In genomic region chr2:135124924-135125886, GRCh38 we compare ENCODE assay signal across 13 cellular contexts.
DNase-seq lines count a peak whose midpoint lies in the region; ATAC-seq, FAIRE-seq and TF ChIP-seq lines count a peak whose summit lies in the region.
"Had no signal": no experiment of that assay in that cellular context is flagged by ENCODE, and none has a peak within 500 bp of the region (broad histone marks: within the 10 kb centered on the region; RNA-seq: fewer than 3 reads in every experiment).

No MANE protein-coding gene starts in this region.

- in situ Hi-C loops in K562 (cut with MboI) (no loop called here), HepG2 (cut with HindIII; ENCODE audit: extremely low pct_ligation_motif_present, low pct_unique_long_range_greater_than_20kb) (no loop called here)

- no peaks in the 10 kb centered on the region for H3K79me2 ChIP-seq in K562 (ENCODE audit: control insufficient read depth, insufficient read depth, low read length)
- H3K79me2 ChIP-seq in HepG2 (ENCODE audit: insufficient read depth, low read length) = no peaks in the 10 kb centered on the region

- peak; percentile 51; the same call in 2 of the 3 replicates for ATAC-seq in K562
- peak; percentile 57 for ATAC-seq in HepG2
- ATAC-seq in HG03521 (IDR thresholded peaks at IDR 0.05; ENCODE audit: unreplicated experiment) = no peak
- ATAC-seq: right cardiac atrium; stimulated activated effector memory CD8-positive, alpha-beta T cell treated with anti-CD3 and anti-CD28 coated beads, Interleukin-12 subunit alpha, Interleukin-12 subunit beta, amount 100 ng/mL, for 72 hours; upper lobe of right lung had no signal

- POLR2A ChIA-PET in K562 (lab: Yijun Ruan, JAX) (no interaction called here), HepG2 (lab: Yijun Ruan, JAX) (no interaction called here)

- CTCF ChIA-PET in K562 (lab: Yijun Ruan, JAX; ENCODE audit: low intra/inter-chr PET ratio) (no interaction called here), HepG2 (lab: Yijun Ruan, JAX; ENCODE audit: low intra/inter-chr PET ratio, low total read pairs) (no interaction called here)

- intact Hi-C loops in K562 (cut with micrococcal nuclease) = no loop called here
- intact Hi-C loops in HepG2 (cut with micrococcal nuclease; ENCODE audit: unreplicated experiment) = loop anchor here (1.0 kb wide), 1 partner anchor 34 kb away; no protein-coding TSS in a partner anchor
- intact Hi-C loops in colonic mucosa (cut with DNase I) = no loop called here

- H3K4me3 ChIP-seq in K562 (no peak overlapping the region), HepG2 (replicated peaks in 1 of 3; ENCODE audit: insufficient read depth in 1 of 3, low read depth in 2 of 3, low read length in 3 of 3) (no peak overlapping the region), H7 (ENCODE audit: insufficient read depth, low read depth, low read length) (no peak overlapping the region), colonic mucosa (no peak overlapping the region)
- H3K4me3 ChIP-seq: upper lobe of right lung had no signal

- no peaks in the 10 kb centered on the region for H3K27me3 ChIP-seq in K562 (ENCODE audit: control insufficient read depth in 2 of 2, insufficient read depth in 2 of 2, low read length in 2 of 2)
- H3K27me3 ChIP-seq in HepG2 (ENCODE audit: control insufficient read depth in 1 of 2, insufficient read depth in 2 of 2, low read length in 2 of 2) = no peaks in the 10 kb centered on the region
- H3K27me3 ChIP-seq in H7 (ENCODE audit: control insufficient read depth, insufficient read depth, low read length) = no peaks in the 10 kb centered on the region
- no peaks in the 10 kb centered on the region for H3K27me3 ChIP-seq in colonic mucosa
- H3K27me3 ChIP-seq: upper lobe of right lung had no signal

- no peaks in the 10 kb centered on the region for H3K9me1 ChIP-seq in K562 (ENCODE audit: control insufficient read depth, insufficient read depth, low read length)

- H3K27ac ChIP-seq in K562 (ENCODE audit: extremely low read depth, low read depth, low read length) (no peak overlapping the region), HepG2 (ENCODE audit: extremely low read length, insufficient read depth, low read length) (no peak overlapping the region), colonic mucosa (no peak overlapping the region)
- H3K27ac ChIP-seq: 22Rv1, upper lobe of right lung had no signal

- TF ChIP-seq CTCF in K562 (IDR thresholded peaks at IDR 0.05 in 2 of 3, conservative IDR thresholded peaks at IDR 0.05 in 1 of 3; ENCODE audit: insufficient read depth in 2 of 3, low read depth in 1 of 3, low read length in 3 of 3) (no peak), HepG2 (CRISPR knock-in tag; IDR thresholded peaks at IDR 0.05) (no peak), colonic mucosa (IDR thresholded peaks at IDR 0.05) (no peak)

- no peak for FAIRE-seq in K562 (lab: Jason Lieb, UNC)
- no peak for FAIRE-seq in HepG2 (lab: Jason Lieb, UNC)
- FAIRE-seq: GM18507 had no signal

- H3K9me3 ChIP-seq in K562 (replicated peaks; ENCODE audit: control insufficient read depth, insufficient read depth, low read depth, low read length) = no peaks in the 10 kb centered on the region
- H3K9me3 ChIP-seq in HepG2 (ENCODE audit: low read length) = no peaks in the 10 kb centered on the region
- H3K9me3 ChIP-seq in colonic mucosa = no peaks in the 10 kb centered on the region
- H3K9me3 ChIP-seq: upper lobe of right lung had no signal

- WGBS in K562 (ENCODE audit: insufficient coverage, low coverage, missing lambda C conversion rate) = 85% methylated on average over 1 of the region's 1 CpG
- WGBS in HepG2 (ENCODE audit: low lambda C conversion rate) = 97% methylated on average over 1 of the region's 1 CpG

- BruUV-seq in K562 (replicated peaks; lab: Mats Ljungman, UMichigan) (no TSS peak), HepG2 (replicated peaks; lab: Mats Ljungman, UMichigan) (no TSS peak)

- H2AFZ ChIP-seq in K562 (ENCODE audit: low read depth, low read length) (no peak overlapping the region), HepG2 (ENCODE audit: low read length) (no peak overlapping the region)

- H3K4me2 ChIP-seq in K562 (ENCODE audit: insufficient read depth, low read length) (no peak overlapping the region), HepG2 (ENCODE audit: low read depth, low read length) (no peak overlapping the region)

- H3K36me3 ChIP-seq in K562 (ENCODE audit: control insufficient read depth, insufficient read depth, low read length) (peaks cover 57% of the 10 kb centered on the region), HepG2 (replicated peaks in 1 of 2; ENCODE audit: control insufficient read depth in 1 of 2, insufficient read depth in 2 of 2, low read length in 2 of 2) (peaks cover 9 to 48% of the 10 kb centered on the region in 2 experiments; a peak in 4 of 5 replicates), H7 (replicated peaks; ENCODE audit: control insufficient read depth, insufficient read depth, low read length) (peaks cover under 1% of the 10 kb centered on the region; the same call in 1 of the 2 replicates), colonic mucosa (no peaks in the 10 kb centered on the region)

- H3K9ac ChIP-seq in K562 (ENCODE audit: insufficient read depth in 1 of 2, low read depth in 2 of 2, low read length in 2 of 2) (no peak overlapping the region), HepG2 (ENCODE audit: insufficient read depth, low read depth, low read length) (no peak overlapping the region), colonic mucosa (ENCODE audit: low read depth in 2 of 2, low read length in 2 of 2) (no peak overlapping the region)

- no peaks in the 10 kb centered on the region for H4K20me1 ChIP-seq in K562 (replicated peaks; ENCODE audit: control insufficient read depth, insufficient read depth, low read length)
- H4K20me1 ChIP-seq in HepG2 (ENCODE audit: insufficient read depth, low read length) = no peaks in the 10 kb centered on the region

- peak; percentile 1 for DNase-seq in DMS53 (lab: John Stamatoyannopoulos, UW)
- no peak for DNase-seq in DMS53 treated with DMSO at 0.1 percent for 48 hours (lab: John Stamatoyannopoulos, UW; ENCODE audit: unreplicated experiment)
- peak; percentile 50 to 78 for DNase-seq in NCI-H1930 (lab: John Stamatoyannopoulos, UW)
- no peak for DNase-seq in K562 (ENCODE audit: extremely low read depth in 1 of 4, low spot score in 3 of 4)
- no peak for DNase-seq in HepG2 (ENCODE audit: low spot score)
- DNase-seq in H7 = no peak
- no peak for DNase-seq in colonic mucosa
- DNase-seq: right cardiac atrium, upper lobe of right lung had no signal

- no peaks in the 10 kb centered on the region for H3K4me1 ChIP-seq in K562 (replicated peaks in 1 of 2; ENCODE audit: control insufficient read depth in 2 of 2, insufficient read depth in 2 of 2, low read length in 2 of 2)
- H3K4me1 ChIP-seq in HepG2 (ENCODE audit: insufficient read depth, low read length) = no peaks in the 10 kb centered on the region
- no peaks in the 10 kb centered on the region for H3K4me1 ChIP-seq in colonic mucosa
- H3K4me1 ChIP-seq: upper lobe of right lung had no signal

- no peak for TF ChIP-seq RAD21 in K562 (CRISPR knock-in tag; conservative IDR thresholded peaks at IDR 0.05 in 1 of 2, IDR thresholded peaks at IDR 0.05 in 1 of 2)
- no peak for TF ChIP-seq RAD21 in HepG2 (CRISPR knock-in tag; IDR thresholded peaks at IDR 0.05)

- no peak for TF ChIP-seq POLR2A in K562 (conservative IDR thresholded peaks at IDR 0.05)
- TF ChIP-seq POLR2A in HepG2 (IDR thresholded peaks at IDR 0.05; ENCODE audit: insufficient read depth in 1 of 2, low read depth in 2 of 2, low read length in 2 of 2) = no peak

- no peak for TF ChIP-seq EP300 in K562 (IDR thresholded peaks at IDR 0.05; ENCODE audit: low read length)
- no peak for TF ChIP-seq EP300 in HepG2 (IDR thresholded peaks at IDR 0.05; ENCODE audit: low read depth in 2 of 2, low read length in 2 of 2)
- no peak for TF ChIP-seq EP300 in HepG2 (CRISPR knock-in tag; IDR thresholded peaks at IDR 0.05; ENCODE audit: borderline replicate concordance)

TF ChIP-seq in K562, 482 proteins besides CTCF, POLR2A, EP300 and RAD21 (continues in another document):
- TF ChIP-seq, protein P1, sequence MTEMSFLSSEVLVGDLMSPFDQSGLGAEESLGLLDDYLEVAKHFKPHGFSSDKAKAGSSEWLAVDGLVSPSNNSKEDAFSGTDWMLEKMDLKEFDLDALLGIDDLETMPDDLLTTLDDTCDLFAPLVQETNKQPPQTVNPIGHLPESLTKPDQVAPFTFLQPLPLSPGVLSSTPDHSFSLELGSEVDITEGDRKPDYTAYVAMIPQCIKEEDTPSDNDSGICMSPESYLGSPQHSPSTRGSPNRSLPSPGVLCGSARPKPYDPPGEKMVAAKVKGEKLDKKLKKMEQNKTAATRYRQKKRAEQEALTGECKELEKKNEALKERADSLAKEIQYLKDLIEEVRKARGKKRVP (CRISPR knock-in tag; IDR thresholded peaks at IDR 0.05) = no peak
- no peak for TF ChIP-seq SLC30A9 (CRISPR knock-in tag; IDR thresholded peaks at IDR 0.05)
- TF ChIP-seq ZNF239 (CRISPR knock-in tag; IDR thresholded peaks at IDR 0.05) = no peak
- no peak for TF ChIP-seq SP2 (IDR thresholded peaks at IDR 0.05; ENCODE audit: extremely low read depth, low read depth, low read length, poor library complexity, severe bottlenecking)
- TF ChIP-seq TGIF2 (CRISPR knock-in tag; IDR thresholded peaks at IDR 0.05) = no peak

TF ChIP-seq in HepG2, 621 proteins besides CTCF, POLR2A, EP300 and RAD21:
- TF ChIP-seq CEBPB (IDR thresholded peaks at IDR 0.05; ENCODE audit: borderline replicate concordance, low read depth, low read length) = 0 out of 2 replicates have a peak, but pooled peaks have one; percentile 16
- no peak for TF ChIP-seq SIN3B (IDR thresholded peaks at IDR 0.05; ENCODE audit: low read length)
- no peak for TF ChIP-seq MXI1 (IDR thresholded peaks at IDR 0.05; ENCODE audit: borderline replicate concordance, low read depth, low read length)
- TF ChIP-seq MTA3 (CRISPR knock-in tag; IDR thresholded peaks at IDR 0.05) = no peak
- peak; percentile 80 for TF ChIP-seq FOSL2 (CRISPR knock-in tag; IDR thresholded peaks at IDR 0.05)
- TF ChIP-seq, protein P1 (CRISPR knock-in tag; IDR thresholded peaks at IDR 0.05) = peak in 1 of 2 experiments; percentile 90; a peak in 2 of 4 replicates

Comparison
In these comparisons a context has a peak if more than half of its experiments do, and no peak if none do; other contexts are left out.
1. DNase-seq: peak in DMS53 (single experiment) and NCI-H1930 (2 of 2); none in DMS53 treated with DMSO at 0.1 percent for 48 hours (single experiment), K562 (0 of 4), HepG2 (single experiment), H7 (single experiment) and colonic mucosa (single experiment).